In the genomic region with DNA sequence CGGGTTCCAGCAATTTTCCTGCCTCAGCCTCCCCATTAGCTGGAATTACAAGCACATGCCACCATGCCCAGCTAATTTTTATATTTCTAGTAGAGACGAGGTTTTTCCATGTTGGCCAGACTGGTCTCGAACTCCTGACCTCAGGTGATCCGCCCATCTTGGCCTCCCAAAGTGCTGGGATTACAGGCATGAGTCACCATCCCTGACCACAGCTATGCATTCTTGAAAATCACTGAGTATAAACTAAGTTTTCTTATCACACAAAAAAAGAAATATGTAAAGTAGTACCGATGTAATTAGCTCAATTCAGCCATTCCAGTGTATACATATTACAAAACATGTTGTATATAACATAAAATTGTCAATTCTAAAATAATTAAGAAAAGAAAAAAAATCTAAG, we compare ENCODE assay signal across 19 cellular contexts.
DNase-seq lines count a peak whose midpoint lies in the region; ATAC-seq and TF ChIP-seq lines count a peak whose summit lies in the region.
"Had no signal": no experiment of that assay in that cellular context is flagged by ENCODE, and none has a peak within 500 bp of the region (broad histone marks: within the 10 kb centered on the region; RNA-seq: fewer than 3 reads in every experiment).

No MANE protein-coding gene starts in this region.

- H3K27ac ChIP-seq in brain microvascular endothelial cell = peak overlapping the region; percentile 73
- H3K27ac ChIP-seq: ascending aorta, colonic mucosa, neutrophil had no signal

- POLR2A ChIA-PET in activated CD4-positive, alpha-beta T cell treated with anti-CD3 and anti-CD28 coated beads, Interleukin-2, amount 10 ng/mL, durations not matched to agents 7 days and 5 days (lab: Charles Lee) = no interaction called here

- no peaks in the 10 kb centered on the region for H3K9me3 Mint-ChIP-seq in progenitor cell of endocrine pancreas (ENCODE audit: low read depth)
- no peaks in the 10 kb centered on the region for H3K9me3 Mint-ChIP-seq in activated CD4-positive, alpha-beta T cell treated with anti-CD3 and anti-CD28 coated beads, Interleukin-2, amount 10 ng/mL, durations not matched to agents 7 days and 5 days
- H3K9me3 Mint-ChIP-seq: endodermal cell had no signal

- in situ Hi-C loops in ACHN (cut with HindIII; ENCODE audit: low pct_ligation_motif_present, low pct_unique_long_range_greater_than_20kb, low sequenced_read_pairs) = no loop called here
- in situ Hi-C loops in brain microvascular endothelial cell (cut with HindIII; ENCODE audit: low pct_ligation_motif_present, low sequenced_read_pairs) = no loop called here

- CTCF ChIA-PET in activated CD4-positive, alpha-beta T cell treated with anti-CD3 and anti-CD28 coated beads, Interleukin-2, amount 10 ng/mL, durations not matched to agents 7 days and 5 days (lab: Charles Lee) = no interaction called here

- no peaks in the 10 kb centered on the region for H3K36me3 Mint-ChIP-seq in progenitor cell of endocrine pancreas (ENCODE audit: insufficient read depth)
- H3K36me3 Mint-ChIP-seq in activated CD4-positive, alpha-beta T cell treated with anti-CD3 and anti-CD28 coated beads, Interleukin-2, amount 10 ng/mL, durations not matched to agents 7 days and 5 days (ENCODE audit: low read depth) = no peaks in the 10 kb centered on the region
- H3K36me3 Mint-ChIP-seq: CD14-positive monocyte had no signal

- no peaks in the 10 kb centered on the region for H3K36me3 ChIP-seq in brain microvascular endothelial cell (replicated peaks)
- H3K36me3 ChIP-seq: ascending aorta, colonic mucosa, HAP-1, neutrophil had no signal

- H3K4me3 Mint-ChIP-seq in progenitor cell of endocrine pancreas (ENCODE audit: low read depth) = no peak overlapping the region
- H3K4me3 Mint-ChIP-seq in activated CD4-positive, alpha-beta T cell treated with anti-CD3 and anti-CD28 coated beads, Interleukin-2, amount 10 ng/mL, durations not matched to agents 7 days and 5 days = no peak overlapping the region
- H3K4me3 Mint-ChIP-seq: activated T-cell treated with anti-CD3 and anti-CD28 coated beads, Interleukin-2, amount 50 U/mL, for 72 hours; CD14-positive monocyte; endodermal cell had no signal

- DNase-seq in ACHN (peak; percentile 41), M059J (ENCODE audit: low read depth) (peak; percentile 75), brain microvascular endothelial cell (peak; percentile 69), kidney glomerular epithelial cell (lab: John Stamatoyannopoulos, UW) (peak; percentile 9), progenitor cell of endocrine pancreas (ENCODE audit: low spot score, unreplicated experiment) (no peak)
- no peak for DNase-seq in activated CD4-positive, alpha-beta T cell treated with anti-CD3 and anti-CD28 coated beads, Interleukin-2, amount 10 ng/mL, durations not matched to agents 7 days and 5 days
- DNase-seq: activated CD4-positive, alpha-beta T cell treated with anti-CD3 and anti-CD28 coated beads for 1 hour; activated naive CD4-positive, alpha-beta T cell treated with anti-CD3 and anti-CD28 coated beads, Interleukin-2, amount 50 U/mL, for 16 hours; activated T-cell treated with anti-CD3 and anti-CD28 coated beads, Interleukin-2, amount 50 U/mL, for 72 hours; colonic mucosa; endodermal cell; NCI-H1436; NCI-H526 treated with DMSO at 0.1 percent for 48 hours had no signal

- no peaks in the 10 kb centered on the region for H3K27me3 Mint-ChIP-seq in progenitor cell of endocrine pancreas
- H3K27me3 Mint-ChIP-seq in activated CD4-positive, alpha-beta T cell treated with anti-CD3 and anti-CD28 coated beads, Interleukin-2, amount 10 ng/mL, durations not matched to agents 7 days and 5 days = no peaks in the 10 kb centered on the region

- H3K27me3 ChIP-seq in brain microvascular endothelial cell (replicated peaks) = no peaks in the 10 kb centered on the region
- H3K27me3 ChIP-seq: ascending aorta, colonic mucosa, neutrophil had no signal

- H3K4me1 Mint-ChIP-seq in progenitor cell of endocrine pancreas (ENCODE audit: low read depth) = no peaks in the 10 kb centered on the region
- H3K4me1 Mint-ChIP-seq in activated CD4-positive, alpha-beta T cell treated with anti-CD3 and anti-CD28 coated beads, Interleukin-2, amount 10 ng/mL, durations not matched to agents 7 days and 5 days = no peaks in the 10 kb centered on the region
- H3K4me1 Mint-ChIP-seq: CD14-positive monocyte, endodermal cell had no signal

- H3K27ac Mint-ChIP-seq in progenitor cell of endocrine pancreas = no peak overlapping the region
- no peak overlapping the region for H3K27ac Mint-ChIP-seq in activated CD4-positive, alpha-beta T cell treated with anti-CD3 and anti-CD28 coated beads, Interleukin-2, amount 10 ng/mL, durations not matched to agents 7 days and 5 days
- H3K27ac Mint-ChIP-seq: activated T-cell treated with anti-CD3 and anti-CD28 coated beads, Interleukin-2, amount 50 U/mL, for 72 hours; CD14-positive monocyte; endodermal cell had no signal

- H3K4me3 ChIP-seq in brain microvascular endothelial cell (ENCODE audit: low read depth, low read length) = no peak overlapping the region
- H3K4me3 ChIP-seq: ascending aorta, colonic mucosa, HAP-1 had no signal

- no peak for ATAC-seq in HG03354 (IDR thresholded peaks at IDR 0.05; ENCODE audit: poor library complexity, severe bottlenecking, unreplicated experiment)
- no peak for ATAC-seq in HG02840 (IDR thresholded peaks at IDR 0.05; ENCODE audit: low FRiP score, unreplicated experiment)
- ATAC-seq: activated T-cell treated with anti-CD3 and anti-CD28 coated beads, Interleukin-2, amount 50 U/mL, for 72 hours had no signal

- TF ChIP-seq CTCF in brain microvascular endothelial cell (IDR thresholded peaks at IDR 0.05; ENCODE audit: low read depth, low read length, missing control alignments) = no peak
- no peak for TF ChIP-seq CTCF in progenitor cell of endocrine pancreas (IDR thresholded peaks at IDR 0.05; ENCODE audit: unreplicated experiment)

Comparison
In these comparisons a context has a peak if more than half of its experiments do, and no peak if none do; other contexts are left out.
1. DNase-seq: peak in ACHN (single experiment), M059J (single experiment), brain microvascular endothelial cell (single experiment) and kidney glomerular epithelial cell (single experiment); none in progenitor cell of endocrine pancreas (single experiment) and activated CD4-positive, alpha-beta T cell treated with anti-CD3 and anti-CD28 coated beads, Interleukin-2, amount 10 ng/mL, durations not matched to agents 7 days and 5 days (single experiment).